ENCODE assay signal across 8 cellular contexts in the genomic region with DNA sequence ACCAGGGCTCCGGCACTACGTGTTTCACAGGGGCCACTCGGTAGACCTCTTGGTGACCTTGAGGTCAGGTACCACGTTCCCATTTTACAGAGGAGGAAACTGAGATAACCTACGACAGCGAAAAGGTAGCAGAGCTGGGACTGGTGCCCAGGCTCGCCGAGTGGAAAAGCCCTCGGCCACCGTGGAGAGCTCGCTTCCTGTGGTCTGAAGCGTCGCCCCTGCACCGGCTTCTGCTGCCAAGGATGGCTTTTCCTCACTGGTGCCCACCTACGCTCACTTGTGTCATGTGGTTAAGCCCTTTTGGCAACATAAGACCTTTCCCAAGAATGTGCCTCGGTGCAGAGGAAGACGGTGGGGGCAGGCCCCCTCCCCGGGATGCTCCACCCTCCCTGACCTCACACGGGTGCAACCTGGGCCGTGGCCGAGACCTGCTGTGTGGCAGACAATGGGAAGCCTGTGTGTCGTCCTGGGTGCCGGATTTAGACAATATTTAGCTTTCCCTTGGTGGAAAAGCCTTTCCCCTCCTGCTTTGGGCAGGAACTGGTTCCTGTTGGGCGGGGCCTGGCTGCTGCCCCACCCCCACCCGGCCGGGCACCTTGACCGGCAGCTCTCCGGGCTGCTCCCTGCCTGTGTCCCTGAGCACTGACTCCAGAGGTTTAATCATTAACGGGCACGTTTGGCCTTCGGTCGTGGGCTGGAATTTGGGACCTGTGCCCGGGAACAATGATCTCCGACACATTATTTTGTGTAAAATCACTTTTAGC. TPM values are rescaled to one million over a fixed set of nuclear protein-coding genes. Genes with fewer than 3 reads are reported as not detected.
A peak's percentile ranks its signal among the peaks of the same experiment; 100 is the strongest.
DNase-seq lines count a peak whose midpoint lies in the region; ATAC-seq and TF ChIP-seq lines count a peak whose summit lies in the region.

No MANE protein-coding gene starts in this region.

- peaks cover 9% of the 10 kb centered on the region for H3K4me1 ChIP-seq in A673 (ENCODE audit: insufficient read depth, low read length, poor library complexity, severe bottlenecking)
- H3K4me1 ChIP-seq in mucosa of rectum (ENCODE audit: control insufficient read depth in 2 of 2, insufficient read depth in 2 of 2, low read length in 2 of 2): peaks cover 39 to 41% of the 10 kb centered on the region in 2 donors

- peaks cover 12% of the 10 kb centered on the region for H3K27me3 Mint-ChIP-seq in central memory CD8-positive, alpha-beta T cell

- DNase-seq in A673 (ENCODE audit: low spot score) (no peak), HL-60 (ENCODE audit: low read depth in 1 of 2, low spot score in 1 of 2) (no peak), NCI-H1930 (lab: John Stamatoyannopoulos, UW) (no peak), NCI-H1436 (lab: John Stamatoyannopoulos, UW) (no peak)
- DNase-seq in central memory CD8-positive, alpha-beta T cell (ENCODE audit: low spot score in 2 of 2): no peak

- intact Hi-C loops in A673 (cut with micrococcal nuclease; ENCODE audit: unreplicated experiment): no loop called here

- H3K9me3 Mint-ChIP-seq in central memory CD8-positive, alpha-beta T cell: no peaks in the 10 kb centered on the region

- no peaks in the 10 kb centered on the region for H3K4me1 Mint-ChIP-seq in central memory CD8-positive, alpha-beta T cell

- H3K4me3 Mint-ChIP-seq in central memory CD8-positive, alpha-beta T cell: peak overlapping the region; percentile 29

- no peak for ATAC-seq in central memory CD8-positive, alpha-beta T cell (replicated peaks; ENCODE audit: extremely low read depth, poor library complexity, severe bottlenecking)
- ATAC-seq in HG03135 (IDR thresholded peaks at IDR 0.05; ENCODE audit: unreplicated experiment) (no peak), HG03045 (IDR thresholded peaks at IDR 0.05; ENCODE audit: unreplicated experiment) (no peak)

- TF ChIP-seq CTCF in A673 (conservative IDR thresholded peaks at IDR 0.05; ENCODE audit: low read depth, low read length): no peak
- no peak for TF ChIP-seq CTCF in HL-60 (IDR thresholded peaks at IDR 0.05; ENCODE audit: insufficient read depth, low read length)

- H3K27me3 ChIP-seq in A673 (replicated peaks; ENCODE audit: insufficient read depth, low read depth, low read length, poor library complexity) (no peaks in the 10 kb centered on the region), HL-60 (ENCODE audit: insufficient read depth, poor library complexity, severe bottlenecking) (peaks cover 28% of the 10 kb centered on the region), mucosa of rectum (ENCODE audit: control insufficient read depth in 2 of 2, insufficient read depth in 2 of 2, low read length in 2 of 2) (no peaks in the 10 kb centered on the region)

- H3K4me3 ChIP-seq in A673 (ENCODE audit: low read depth, low read length, poor library complexity, severe bottlenecking) (peak overlapping the region; percentile 22), HL-60 (replicated peaks; ENCODE audit: insufficient read depth, low read length) (0 out of 2 replicates have a peak overlapping the region, but pooled peaks have one; percentile 7), mucosa of rectum (ENCODE audit: low read length in 2 of 2) (peak overlapping the region; percentile 68 to 82)

- CTCF ChIA-PET in A673 (lab: Charles Lee): interaction anchor here (1.0 to 1.4 kb wide), 2 partner anchors 11 to 21 kb away, joined by 3 to 4 read pairs; no protein-coding TSS in a partner anchor

- H3K36me3 ChIP-seq in A673 (ENCODE audit: insufficient read depth, low read length, poor library complexity, severe bottlenecking): no peaks in the 10 kb centered on the region
- no peaks in the 10 kb centered on the region for H3K36me3 ChIP-seq in mucosa of rectum (ENCODE audit: control insufficient read depth in 2 of 2, insufficient read depth in 2 of 2, low read length in 2 of 2)

- H3K9me3 ChIP-seq in A673 (ENCODE audit: low read depth, low read length, poor library complexity, severe bottlenecking): no peaks in the 10 kb centered on the region
- H3K9me3 ChIP-seq in mucosa of rectum (ENCODE audit: control insufficient read depth in 2 of 2, low read length in 2 of 2): no peaks in the 10 kb centered on the region

- H3K9ac ChIP-seq in mucosa of rectum (ENCODE audit: low read depth in 1 of 2, low read length in 2 of 2): peak overlapping the region; percentile 68 to 84

- BruUV-seq in A673 (replicated peaks; lab: Mats Ljungman, UMichigan): no TSS peak

- POLR2A ChIA-PET in A673 (lab: Charles Lee; ENCODE audit: low non-redundant PET): no interaction called here

- H3K27ac ChIP-seq in A673 (ENCODE audit: low read depth, low read length, poor library complexity, severe bottlenecking) (no peak overlapping the region), HL-60 (replicated peaks) (no peak overlapping the region), mucosa of rectum (ENCODE audit: low read depth in 2 of 2, low read length in 2 of 2) (peak overlapping the region; percentile 94 to 97)

- peaks cover 3% of the 10 kb centered on the region for H3K36me3 Mint-ChIP-seq in central memory CD8-positive, alpha-beta T cell (ENCODE audit: insufficient read depth)

- H3K27ac Mint-ChIP-seq in central memory CD8-positive, alpha-beta T cell (ENCODE audit: low read depth): peak overlapping the region; percentile 25

RNA-seq across cellular contexts. Expression of gene PPP1R13B, which starts 32.4 kb away (rescaled TPM):
- 4.4 and 4.8 TPM in 2 replicates for total RNA-seq in A673 (2021)

RNA-seq across cellular contexts. Expression of gene TDRD9, which starts 48.5 kb away (rescaled TPM):
- total RNA-seq in A673 (2021): not detected in 2 replicates

Comparison
In these comparisons a context has a peak if more than half of its experiments do, and no peak if none do; other contexts are left out.
1. H3K27ac ChIP-seq: peak in mucosa of rectum (2 of 2); none in A673 (single experiment) and HL-60 (single experiment).
2. H3K4me3 ChIP-seq: peak in every context shown above with its lines; median percentile 75 in mucosa of rectum; 22 in A673; 7 in HL-60.